ENCODE assay signal across 29 cellular contexts in genomic region chr19:44814132-44814470, GRCh38. TPM values are rescaled to one million over a fixed set of nuclear protein-coding genes. Genes with fewer than 3 reads are reported as not detected.
"Had no signal": no experiment of that assay in that cellular context is flagged by ENCODE, and none has a peak within 500 bp of the region (broad histone marks: within the 10 kb centered on the region; RNA-seq: fewer than 3 reads in every experiment).

No MANE protein-coding gene starts in this region.

- H3K36me3 Mint-ChIP-seq: immature natural killer cell; naive thymus-derived CD8-positive, alpha-beta T cell had no signal

- H3K27ac Mint-ChIP-seq: immature natural killer cell; stimulated activated naive CD8-positive, alpha-beta T cell treated with anti-CD3 and anti-CD28 coated beads, Interleukin-15, amount 100 ng/mL, for 72 hours had no signal

- H3K4me3 Mint-ChIP-seq: immature natural killer cell; naive thymus-derived CD8-positive, alpha-beta T cell; neural crest cell; stimulated activated naive CD8-positive, alpha-beta T cell treated with anti-CD3 and anti-CD28 coated beads, Interleukin-15, amount 100 ng/mL, for 72 hours had no signal

- H3K9me3 Mint-ChIP-seq: immature natural killer cell; naive thymus-derived CD8-positive, alpha-beta T cell; neural crest cell; stimulated activated naive CD8-positive, alpha-beta T cell treated with anti-CD3 and anti-CD28 coated beads, Interleukin-15, amount 100 ng/mL, for 72 hours had no signal

- ATAC-seq: left colon; naive thymus-derived CD8-positive, alpha-beta T cell; sciatic nerve; stimulated activated naive CD8-positive, alpha-beta T cell treated with anti-CD3 and anti-CD28 coated beads, Interleukin-15, amount 100 ng/mL, for 72 hours; upper lobe of right lung had no signal

- DNase-seq: colonic mucosa; dermis blood vessel endothelial cell; effector memory CD4-positive, alpha-beta T cell; erythroblast; esophagus squamous epithelium; foreskin melanocyte; hypothalamus; immature natural killer cell; islet precursor cell; kidney glomerular epithelial cell; left colon; left ventricle myocardium inferior; mammary epithelial cell; naive thymus-derived CD8-positive, alpha-beta T cell; stimulated activated CD4-positive, alpha-beta T cell treated with anti-CD3 and anti-CD28 coated beads, Interleukin-12 subunit alpha, Interleukin-12 subunit beta, amount 100 ng/mL, for 4 hours; stimulated activated CD4-positive, alpha-beta T cell treated with anti-CD3 and anti-CD28 coated beads, Interleukin-1b, Interleukin-23, amount 100 ng/mL, for 48 hours; stimulated activated CD4-positive, alpha-beta T cell treated with anti-CD3 and anti-CD28 coated beads, Interleukin-4, amount 100 ng/mL, for 1 hour; stimulated activated CD8-positive, alpha-beta memory T cell treated with anti-CD3 and anti-CD28 coated beads, Interleukin-4, amount 100 ng/mL, for 48 hours; stimulated activated naive CD4-positive, alpha-beta T cell; stimulated activated naive CD8-positive, alpha-beta T cell treated with anti-CD3 and anti-CD28 coated beads, Interleukin-15, amount 100 ng/mL, for 72 hours; transverse colon; upper lobe of right lung; uterus had no signal

RNA-seq across cellular contexts. Expression of gene BCAM, which starts 5.2 kb away (rescaled TPM):
- total RNA-seq: naive thymus-derived CD8-positive, alpha-beta T cell had no signal

RNA-seq across cellular contexts. Expression of gene CBLC, which starts 36.4 kb away (rescaled TPM):
- total RNA-seq: dermis blood vessel endothelial cell; left ventricle myocardium inferior; mesenteric fat pad; myocyte; naive thymus-derived CD8-positive, alpha-beta T cell; neural crest cell; osteocyte; right atrium auricular region; sciatic nerve had no signal
